ENCODE assay signal across 29 cellular contexts in the genomic region with DNA sequence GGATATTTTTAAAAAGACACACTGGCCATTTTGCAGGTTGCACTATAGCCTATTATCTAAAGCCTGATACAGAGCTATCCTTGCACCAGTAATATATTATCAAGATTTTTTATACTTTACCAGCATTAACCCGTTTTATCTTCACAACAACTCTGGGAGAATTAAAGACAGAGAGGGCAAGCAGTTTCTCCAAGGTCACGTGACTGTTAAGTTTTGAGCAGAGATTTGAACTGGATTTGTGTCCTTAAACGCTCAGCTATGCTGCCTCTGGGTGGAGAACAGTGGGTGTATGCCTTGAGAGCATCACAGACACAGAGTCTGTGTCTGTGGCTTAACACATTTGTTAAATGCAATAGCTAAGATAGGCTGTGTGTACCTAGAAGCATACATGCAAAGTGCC.
"Had no signal": no experiment of that assay in that cellular context is flagged by ENCODE, and none has a peak within 500 bp of the region (broad histone marks: within the 10 kb centered on the region; RNA-seq: fewer than 3 reads in every experiment).

No MANE protein-coding gene starts in this region.

- H3K4me1 ChIP-seq: ascending aorta, breast epithelium, colonic mucosa, gastrocnemius medialis, heart left ventricle had no signal

- ATAC-seq: activated naive CD4-positive, alpha-beta T cell treated with anti-CD3 and anti-CD28 coated beads, Interleukin-2, amount 50 U/mL, for 72 hours; activated T-cell treated with anti-CD3 and anti-CD28 coated beads, Interleukin-2, amount 50 U/mL, for 72 hours; esophagus mucosa; gastrocnemius medialis; heart left ventricle; WTC11 had no signal

- H3K9me3 ChIP-seq: ascending aorta, breast epithelium, colonic mucosa, gastrocnemius medialis, heart left ventricle had no signal

- H3K27ac ChIP-seq: ascending aorta, breast epithelium, cardiac muscle cell, colonic mucosa, gastrocnemius medialis, VCaP had no signal

- DNase-seq: activated CD4-positive, alpha-beta memory T cell treated with anti-CD3 and anti-CD28 coated beads, Interleukin-2, amount 10 ng/mL, durations not matched to agents 7 days and 5 days; activated CD4-positive, alpha-beta T cell treated with anti-CD3 and anti-CD28 coated beads for 1 hour; activated CD4-positive, alpha-beta T cell treated with anti-CD3 and anti-CD28 coated beads for 4 hours; activated CD4-positive, alpha-beta T cell treated with anti-CD3 and anti-CD28 coated beads, Interleukin-2, amount 10 ng/mL, durations not matched to agents 7 days and 5 days; activated CD4-positive, alpha-beta T cell treated with anti-CD3 and anti-CD28 coated beads, Interleukin-2, amount 50 U/mL, for 4 hours; activated CD8-positive, alpha-beta memory T cell treated with anti-CD3 and anti-CD28 coated beads, Interleukin-2, amount 50 U/mL, for 48 hours; activated gamma-delta T cell; activated naive CD4-positive, alpha-beta T cell; activated naive CD4-positive, alpha-beta T cell treated with anti-CD3 and anti-CD28 coated beads, Interleukin-2, amount 10 ng/mL, durations not matched to agents 7 days and 5 days; activated naive CD8-positive, alpha-beta T cell treated with anti-CD3 and anti-CD28 coated beads, Interleukin-2, amount 10 ng/mL, durations not matched to agents 7 days and 5 days; activated T-cell treated with anti-CD3 and anti-CD28 coated beads for 4 hours; activated T-cell treated with anti-CD3 and anti-CD28 coated beads, Interleukin-2, amount 50 U/mL, for 24 hours; activated T-cell treated with anti-CD3 and anti-CD28 coated beads, Interleukin-2, amount 50 U/mL, for 72 hours; central memory CD4-positive, alpha-beta T cell; cerebellar nuclear complex; colonic mucosa; effector CD8-positive, alpha-beta T cell; foreskin fibroblast; gastrocnemius medialis; glutamatergic neuron; heart left ventricle; T-helper 2 cell had no signal

- H3K27me3 ChIP-seq: ascending aorta, breast epithelium, cardiac muscle cell, colonic mucosa, gastrocnemius medialis, heart left ventricle had no signal

- H3K4me3 ChIP-seq: ascending aorta, breast epithelium, cardiac muscle cell, colonic mucosa, gastrocnemius medialis, heart left ventricle had no signal

- H3K36me3 ChIP-seq: ascending aorta, breast epithelium, cardiac muscle cell, colonic mucosa, gastrocnemius medialis, heart left ventricle had no signal
